25 cellular contexts compared by ENCODE assay signal in the genomic region with DNA sequence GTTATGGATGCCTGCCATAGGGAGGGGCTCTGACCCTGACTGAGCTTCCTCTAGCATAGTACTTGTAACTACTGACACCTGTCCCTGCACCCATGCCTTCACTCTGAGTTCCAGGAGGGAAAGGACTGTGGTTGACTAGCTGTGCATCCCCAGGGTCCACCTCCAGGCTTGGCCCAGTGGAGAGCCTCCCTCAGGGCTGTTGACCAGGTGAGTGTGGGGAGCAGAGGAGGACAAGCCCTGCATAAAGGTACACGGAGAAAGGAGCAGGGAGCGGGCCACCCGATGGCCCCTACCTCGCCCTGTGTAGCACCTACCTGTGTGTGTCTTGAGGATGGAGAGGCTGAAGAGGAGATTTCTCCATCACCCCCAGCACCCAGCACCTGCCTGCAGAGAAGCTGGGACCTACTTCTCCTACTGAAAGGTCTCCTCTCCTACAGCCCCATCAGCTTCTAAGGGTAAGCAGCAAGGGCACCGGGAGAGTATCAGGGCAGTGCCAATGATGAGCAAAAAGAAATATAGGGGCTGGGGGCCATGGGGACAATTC. TPM values are rescaled to one million over a fixed set of nuclear protein-coding genes. Genes with fewer than 3 reads are reported as not detected.
DNase-seq lines count a peak whose midpoint lies in the region; ATAC-seq lines count a peak whose summit lies in the region.
"Had no signal": no experiment of that assay in that cellular context is flagged by ENCODE, and none has a peak within 500 bp of the region (broad histone marks: within the 10 kb centered on the region; RNA-seq: fewer than 3 reads in every experiment).

No MANE protein-coding gene starts in this region.

- no peak overlapping the region for H3K4me3 Mint-ChIP-seq in activated CD8-positive, alpha-beta memory T cell treated with anti-CD3 and anti-CD28 coated beads, Interleukin-2, amount 10 ng/mL, durations not matched to agents 7 days and 5 days
- no peak overlapping the region for H3K4me3 Mint-ChIP-seq in stimulated activated effector memory CD8-positive, alpha-beta T cell treated with anti-CD3 and anti-CD28 coated beads, Interleukin-12 subunit alpha, Interleukin-12 subunit beta, amount 100 ng/mL, for 72 hours
- H3K4me3 Mint-ChIP-seq: GM23338 had no signal

- H3K27ac Mint-ChIP-seq in activated CD8-positive, alpha-beta memory T cell treated with anti-CD3 and anti-CD28 coated beads, Interleukin-2, amount 10 ng/mL, durations not matched to agents 7 days and 5 days = no peak overlapping the region
- H3K27ac Mint-ChIP-seq in stimulated activated effector memory CD8-positive, alpha-beta T cell treated with anti-CD3 and anti-CD28 coated beads, Interleukin-12 subunit alpha, Interleukin-12 subunit beta, amount 100 ng/mL, for 72 hours = no peak overlapping the region
- H3K27ac Mint-ChIP-seq: GM23338 had no signal

- ATAC-seq in activated CD8-positive, alpha-beta memory T cell treated with anti-CD3 and anti-CD28 coated beads, Interleukin-2, amount 10 ng/mL, durations not matched to agents 7 days and 5 days = no peak
- no peak for ATAC-seq in left lobe of liver
- ATAC-seq in stimulated activated effector memory CD8-positive, alpha-beta T cell treated with anti-CD3 and anti-CD28 coated beads, Interleukin-12 subunit alpha, Interleukin-12 subunit beta, amount 100 ng/mL, for 72 hours = peak; percentile 36
- no peak for ATAC-seq in GM21737 (IDR thresholded peaks at IDR 0.05; ENCODE audit: unreplicated experiment)
- ATAC-seq: A549, GM12878, GM23338 had no signal

- H3K36me3 Mint-ChIP-seq in activated CD8-positive, alpha-beta memory T cell treated with anti-CD3 and anti-CD28 coated beads, Interleukin-2, amount 10 ng/mL, durations not matched to agents 7 days and 5 days = peaks cover 10% of the 10 kb centered on the region
- no peaks in the 10 kb centered on the region for H3K36me3 Mint-ChIP-seq in stimulated activated effector memory CD8-positive, alpha-beta T cell treated with anti-CD3 and anti-CD28 coated beads, Interleukin-12 subunit alpha, Interleukin-12 subunit beta, amount 100 ng/mL, for 72 hours

- CTCF ChIA-PET in activated CD8-positive, alpha-beta memory T cell treated with anti-CD3 and anti-CD28 coated beads, Interleukin-2, amount 10 ng/mL, durations not matched to agents 7 days and 5 days (lab: Charles Lee) = interaction anchor here (3.1 kb wide), 1 partner anchor 18 kb away, joined by 11 read pairs; no protein-coding TSS in a partner anchor

- peaks cover 8% of the 10 kb centered on the region for H3K9me3 Mint-ChIP-seq in activated CD8-positive, alpha-beta memory T cell treated with anti-CD3 and anti-CD28 coated beads, Interleukin-2, amount 10 ng/mL, durations not matched to agents 7 days and 5 days (ENCODE audit: low read depth)
- peaks cover 12% of the 10 kb centered on the region for H3K9me3 Mint-ChIP-seq in stimulated activated effector memory CD8-positive, alpha-beta T cell treated with anti-CD3 and anti-CD28 coated beads, Interleukin-12 subunit alpha, Interleukin-12 subunit beta, amount 100 ng/mL, for 72 hours

- peaks cover 41% of the 10 kb centered on the region for H3K27me3 Mint-ChIP-seq in activated CD8-positive, alpha-beta memory T cell treated with anti-CD3 and anti-CD28 coated beads, Interleukin-2, amount 10 ng/mL, durations not matched to agents 7 days and 5 days

- H3K4me1 Mint-ChIP-seq in activated CD8-positive, alpha-beta memory T cell treated with anti-CD3 and anti-CD28 coated beads, Interleukin-2, amount 10 ng/mL, durations not matched to agents 7 days and 5 days = no peaks in the 10 kb centered on the region
- H3K4me1 Mint-ChIP-seq in stimulated activated effector memory CD8-positive, alpha-beta T cell treated with anti-CD3 and anti-CD28 coated beads, Interleukin-12 subunit alpha, Interleukin-12 subunit beta, amount 100 ng/mL, for 72 hours = no peaks in the 10 kb centered on the region
- H3K4me1 Mint-ChIP-seq: GM23338 had no signal

- DNase-seq in AG20443 (ENCODE audit: low spot score) (peak; percentile 3), left lobe of liver (ENCODE audit: low spot score) (peak; percentile 34), superior temporal gyrus (ENCODE audit: extremely low spot score) (no peak), HPDE6-E6E7 (ENCODE audit: extremely low spot score) (no peak)
- DNase-seq in activated CD8-positive, alpha-beta memory T cell treated with anti-CD3 and anti-CD28 coated beads, Interleukin-2, amount 10 ng/mL, durations not matched to agents 7 days and 5 days = peak; percentile 11
- DNase-seq in stimulated activated effector memory CD8-positive, alpha-beta T cell treated with anti-CD3 and anti-CD28 coated beads, Interleukin-12 subunit alpha, Interleukin-12 subunit beta, amount 100 ng/mL, for 72 hours (ENCODE audit: low spot score in 2 of 2) = no peak
- DNase-seq: BE2C, DMS 273 treated with DMSO at 0.1 percent for 48 hours, DMS79 treated with DMSO at 0.1 percent for 48 hours, HCEC 1CT, Kasumi-1, NCI-H1417, NCI-H1694 treated with DMSO at 0.1 percent for 48 hours, NCI-H2081 treated with DMSO at 0.1 percent for 48 hours, NCI-H2171 treated with DMSO at 0.1 percent for 48 hours, NCI-H524 treated with DMSO at 0.1 percent for 48 hours, NCI-H82, Peyer's patch, SJCRH30 had no signal

RNA-seq across cellular contexts. Expression of gene LTF, which starts 6.7 kb away (rescaled TPM):
- not detected for total RNA-seq in activated CD8-positive, alpha-beta memory T cell treated with anti-CD3 and anti-CD28 coated beads, Interleukin-2, amount 10 ng/mL, durations not matched to agents 7 days and 5 days
- total RNA-seq in left lobe of liver = 1.7 TPM
- total RNA-seq: MCF 10A, OCI-LY7, SJCRH30 had no signal

RNA-seq across cellular contexts. Expression of gene RTP3, which starts 26.3 kb away (rescaled TPM):
- not detected for total RNA-seq in activated CD8-positive, alpha-beta memory T cell treated with anti-CD3 and anti-CD28 coated beads, Interleukin-2, amount 10 ng/mL, durations not matched to agents 7 days and 5 days
- 28.6 TPM for total RNA-seq in left lobe of liver
- total RNA-seq: GM12878, GM23338, MCF 10A, Peyer's patch, SJCRH30 had no signal

Comparison
In these comparisons a context has a peak if more than half of its experiments do, and no peak if none do; other contexts are left out.
1. DNase-seq: peak in AG20443 (single experiment), activated CD8-positive, alpha-beta memory T cell treated with anti-CD3 and anti-CD28 coated beads, Interleukin-2, amount 10 ng/mL, durations not matched to agents 7 days and 5 days (single experiment) and left lobe of liver (single experiment); none in stimulated activated effector memory CD8-positive, alpha-beta T cell treated with anti-CD3 and anti-CD28 coated beads, Interleukin-12 subunit alpha, Interleukin-12 subunit beta, amount 100 ng/mL, for 72 hours (0 of 2), superior temporal gyrus (single experiment) and HPDE6-E6E7 (single experiment).
2. RNA of gene RTP3, which starts 26.3 kb away (total RNA-seq): 28.6 TPM in left lobe of liver (single experiment); not detected in activated CD8-positive, alpha-beta memory T cell treated with anti-CD3 and anti-CD28 coated beads, Interleukin-2, amount 10 ng/mL, durations not matched to agents 7 days and 5 days; every median in the first group is over 10 times any median in the second.